8 cellular contexts compared by ENCODE assay signal in the genomic region with DNA sequence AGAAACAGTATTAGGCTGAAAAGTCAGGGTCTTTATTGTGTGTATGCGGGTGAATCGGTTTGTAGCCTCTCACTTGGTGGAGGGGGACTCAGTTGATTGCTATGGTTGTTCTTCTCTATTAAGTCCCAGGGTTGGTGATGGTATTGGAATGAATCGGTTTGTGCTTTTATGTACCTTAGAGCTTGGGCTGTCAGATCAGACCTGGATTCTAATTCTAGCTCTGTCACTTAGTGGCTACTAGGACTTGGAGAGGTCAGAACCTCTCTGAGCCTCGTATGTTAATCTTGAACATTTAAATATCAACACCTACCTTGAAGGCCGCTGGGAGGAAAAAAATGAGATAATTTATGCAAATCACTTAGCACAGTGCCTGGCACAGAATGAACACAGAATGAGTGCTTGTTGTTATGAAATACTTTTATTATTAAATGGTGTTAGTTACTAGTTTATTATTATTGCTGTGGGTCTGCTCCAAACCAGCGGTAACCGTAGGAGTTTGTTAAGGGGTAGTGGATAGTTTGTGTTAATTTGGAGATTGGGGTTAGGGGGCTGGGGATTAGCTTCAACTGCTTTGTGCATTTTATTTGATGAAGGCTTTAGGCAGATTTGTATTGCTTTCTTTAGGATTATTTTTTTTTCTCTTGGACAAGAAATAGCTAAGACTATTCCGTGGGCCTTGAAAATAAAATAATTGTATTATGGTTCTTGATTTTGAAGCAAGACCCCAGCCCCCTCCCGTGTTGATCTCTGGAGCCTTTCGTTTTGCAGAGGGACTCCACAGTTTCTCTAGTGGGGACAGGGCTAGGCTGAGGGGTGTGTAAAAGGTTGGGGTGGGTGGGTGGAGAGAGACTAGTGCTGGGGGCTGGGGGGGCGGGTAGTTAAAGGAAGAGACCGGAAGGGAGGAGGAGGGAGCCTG. TPM values are rescaled to one million over a fixed set of nuclear protein-coding genes. Genes with fewer than 3 reads are reported as not detected.
DNase-seq lines count a peak whose midpoint lies in the region; ATAC-seq and TF ChIP-seq lines count a peak whose summit lies in the region.

No MANE protein-coding gene starts in this region.

- no peak for TF ChIP-seq POLR2A in spleen (IDR thresholded peaks at IDR 0.05)

- H3K27me3 Mint-ChIP-seq in activated naive CD4-positive, alpha-beta T cell treated with anti-CD3 and anti-CD28 coated beads, Interleukin-2, amount 50 U/mL, for 24 hours: no peaks in the 10 kb centered on the region
- H3K27me3 Mint-ChIP-seq in T-cell: peaks cover 0 to 1% of the 10 kb centered on the region in 2 donors

- H3K36me3 ChIP-seq in spleen: peaks cover 0 to 17% (median 0%) of the 10 kb centered on the region in 6 donors

- peaks cover 45 to 92% (median 68%) of the 10 kb centered on the region in 6 donors for H3K4me1 ChIP-seq in spleen

- no peaks in the 10 kb centered on the region for H3K9me3 ChIP-seq in spleen

- H3K27ac Mint-ChIP-seq in activated naive CD4-positive, alpha-beta T cell treated with anti-CD3 and anti-CD28 coated beads, Interleukin-2, amount 50 U/mL, for 24 hours: peak overlapping the region; percentile 91
- H3K27ac Mint-ChIP-seq in T-cell: peak overlapping the region; percentile 89 to 93

- peaks cover 55% of the 10 kb centered on the region for H3K4me1 Mint-ChIP-seq in activated naive CD4-positive, alpha-beta T cell treated with anti-CD3 and anti-CD28 coated beads, Interleukin-2, amount 50 U/mL, for 24 hours
- H3K4me1 Mint-ChIP-seq in T-cell: peaks cover 63 to 74% (median 63%) of the 10 kb centered on the region in 3 donors

- CTCF ChIA-PET in T-cell (lab: Charles Lee): interaction anchor here in 1 of 2 donors (0.6 to 0.7 kb wide), 2 partner anchors 20 to 701 kb away, joined by 3 read pairs; a partner anchor contains a TSS

- no peaks in the 10 kb centered on the region for H3K9me3 Mint-ChIP-seq in activated naive CD4-positive, alpha-beta T cell treated with anti-CD3 and anti-CD28 coated beads, Interleukin-2, amount 50 U/mL, for 24 hours
- H3K9me3 Mint-ChIP-seq in T-cell: no peaks in the 10 kb centered on the region

- H3K4me3 ChIP-seq in foreskin fibroblast (ENCODE audit: low read depth in 1 of 2, low read length in 2 of 2) (peak overlapping the region; percentile 75), spleen (peak overlapping the region in 5 of 8 donors; percentile 72 to 86 (median 85))

- peak overlapping the region; percentile 57 to 100 (median 95) for H3K27ac ChIP-seq in spleen

- POLR2A ChIA-PET in T-cell (lab: Charles Lee): interaction anchor here in 1 of 2 donors (0.7 kb wide), 1 partner anchor 148 kb away, joined by 3 read pairs; no protein-coding TSS in a partner anchor

- intact Hi-C loops in spleen (cut with DNase I; ENCODE audit: low total_unique reads): no loop called here

- peak overlapping the region; percentile 88 for H3K4me3 Mint-ChIP-seq in activated naive CD4-positive, alpha-beta T cell treated with anti-CD3 and anti-CD28 coated beads, Interleukin-2, amount 50 U/mL, for 24 hours
- peak overlapping the region; percentile 98 to 100 (median 98) for H3K4me3 Mint-ChIP-seq in T-cell

- ATAC-seq in T-cell (replicated peaks in 1 of 4) (no peak), HG03457 (IDR thresholded peaks at IDR 0.05; ENCODE audit: unreplicated experiment) (no peak), HG02610 (IDR thresholded peaks at IDR 0.05; ENCODE audit: unreplicated experiment) (no peak)

- peaks cover 4% of the 10 kb centered on the region for H3K36me3 Mint-ChIP-seq in activated naive CD4-positive, alpha-beta T cell treated with anti-CD3 and anti-CD28 coated beads, Interleukin-2, amount 50 U/mL, for 24 hours
- H3K36me3 Mint-ChIP-seq in T-cell: peaks cover 3% of the 10 kb centered on the region

- DNase-seq in activated naive CD4-positive, alpha-beta T cell treated with anti-CD3 and anti-CD28 coated beads, Interleukin-2, amount 50 U/mL, for 16 hours: no peak
- DNase-seq in T-cell (no peak), foreskin fibroblast (no peak), spleen (peak; percentile 61), COLO668 (lab: John Stamatoyannopoulos, UW; ENCODE audit: unreplicated experiment) (no peak)

- TF ChIP-seq CTCF in foreskin fibroblast (IDR thresholded peaks at IDR 0.05; ENCODE audit: low read depth, low read length) (no peak), spleen (IDR thresholded peaks at IDR 0.05 in 8 of 11, conservative IDR thresholded peaks at IDR 0.05 in 3 of 11) (no peak)

- WGBS in spleen, 5 donors: 7 to 14% (median 10%) methylated on average over 10 to 12 of the region's 12 CpGs

- H3K27me3 ChIP-seq in spleen (replicated peaks in 1 of 7): no peaks in the 10 kb centered on the region

RNA-seq across cellular contexts. Expression of a gene that starts 3.6 kb away (rescaled TPM):
- total RNA-seq in T-cell: 100 to 1,000 TPM in 3 of 5 donors, 10 to 100 TPM in 2; 87.3 to 180 (median 108) TPM
- 100 to 1,000 TPM in 1 of 7 donors, 10 to 100 TPM in 6; 22.3 to 110 (median 60.8) TPM for total RNA-seq in spleen
- 10 to 100 TPM in 1 of 3 donors, 1 to 10 TPM in 2; 2.9 to 11.7 (median 4.0) TPM for polyA plus RNA-seq in spleen

RNA-seq across cellular contexts. Expression of a gene that starts 17.2 kb away (rescaled TPM):
- total RNA-seq in T-cell (10 to 100 TPM in 2 of 5 donors, 1 to 10 TPM in 3; 5.8 to 27.1 (median 8.4) TPM), spleen (10 to 100 TPM in 5 of 7 donors, 1 to 10 TPM in 2; 5.2 to 31.8 (median 18.0) TPM)
- polyA plus RNA-seq in spleen: 10 to 100 TPM in 1 of 3 donors, 1 to 10 TPM in 2; 5.5 to 26.2 (median 9.5) TPM

RNA-seq across cellular contexts. Expression of a gene that starts 19.7 kb away (rescaled TPM):
- total RNA-seq in T-cell (10 to 100 TPM; 15.8 to 40.6 (median 33.6) TPM), spleen (100 to 1,000 TPM in 1 of 7 donors, 10 to 100 TPM in 6; 51.0 to 111 (median 56.9) TPM)
- 100 to 1,000 TPM; 119 to 185 (median 182) TPM for polyA plus RNA-seq in spleen

RNA-seq across cellular contexts. Expression of a gene that starts 20.2 kb away (rescaled TPM):
- total RNA-seq in T-cell (10 to 100 TPM in 2 of 5 donors, 1 to 10 TPM in 3; 5.5 to 12.4 (median 8.4) TPM), spleen (10 to 100 TPM in 1 of 7 donors, 1 to 10 TPM in 6; 4.1 to 13.2 (median 5.9) TPM)
- polyA plus RNA-seq in spleen: 1 to 10 TPM; 2.1 to 3.8 (median 2.9) TPM

RNA-seq across cellular contexts. Expression of a gene that starts 51.0 kb away (rescaled TPM):
- 100 to 1,000 TPM; 250 to 331 (median 274) TPM for total RNA-seq in T-cell
- 100 to 1,000 TPM in 2 of 7 donors, 10 to 100 TPM in 5; 60.9 to 117 (median 83.6) TPM for total RNA-seq in spleen
- polyA plus RNA-seq in spleen: 10 to 100 TPM; 37.0 to 84.3 (median 71.8) TPM
